In the genomic region with DNA sequence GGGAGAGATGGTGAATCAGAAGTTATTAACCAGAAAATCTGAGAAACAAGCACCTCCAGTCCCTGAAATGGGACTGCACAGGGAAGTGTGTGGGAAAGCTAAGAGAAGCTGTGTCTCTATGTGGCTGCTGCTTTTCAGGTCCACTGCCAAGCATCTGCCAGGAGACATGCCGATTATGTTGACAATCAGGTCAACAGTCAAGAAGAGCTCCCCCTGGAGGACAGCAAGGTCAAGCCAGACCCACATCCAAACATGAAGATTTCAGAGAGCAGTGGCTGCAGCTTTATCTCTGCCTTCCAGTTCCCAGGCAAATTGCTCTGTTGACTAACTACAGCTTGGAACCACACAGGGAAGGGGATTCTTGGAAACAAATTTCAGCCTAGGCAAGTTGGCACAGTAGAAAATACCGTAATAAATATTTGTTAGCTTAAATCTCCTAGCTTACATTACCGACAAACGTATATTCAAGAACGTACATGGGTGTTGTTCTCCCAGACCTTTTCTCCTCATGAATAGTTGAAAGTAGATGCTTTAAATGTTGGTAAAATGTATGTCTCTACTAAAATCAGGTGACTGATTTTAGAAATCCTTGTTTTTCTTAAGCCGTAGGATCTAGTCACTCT, we compare ENCODE assay signal across 8 cellular contexts.
DNase-seq lines count a peak whose midpoint lies in the region; ATAC-seq and TF ChIP-seq lines count a peak whose summit lies in the region.

No MANE protein-coding gene starts in this region.

- H3K4me3 ChIP-seq in breast epithelium = no peak overlapping the region

- BruUV-seq in Calu3 (replicated peaks; lab: Mats Ljungman, UMichigan) = no TSS peak

- H3K27me3 Mint-ChIP-seq in Calu3 (ENCODE audit: unreplicated experiment) = no peaks in the 10 kb centered on the region

- intact Hi-C loops in Calu3 (cut with micrococcal nuclease; ENCODE audit: unreplicated experiment) (no loop called here), breast epithelium (cut with DNase I; ENCODE audit: low total_unique reads) (no loop called here)

- TF ChIP-seq CTCF in Calu3 (IDR thresholded peaks at IDR 0.05; ENCODE audit: unreplicated experiment) = peak; percentile 70
- TF ChIP-seq CTCF in breast epithelium (IDR thresholded peaks at IDR 0.05) = peak in 2 of 3 donors; percentile 19 to 49

- no peak overlapping the region for H3K4me3 Mint-ChIP-seq in Calu3 (ENCODE audit: low read depth, unreplicated experiment)

- H3K27me3 ChIP-seq in breast epithelium = no peaks in the 10 kb centered on the region

- ATAC-seq in GM18868 (IDR thresholded peaks at IDR 0.05; ENCODE audit: unreplicated experiment) = peak; percentile 90
- ATAC-seq in HG03064 (IDR thresholded peaks at IDR 0.05; ENCODE audit: low read depth, unreplicated experiment) = peak; percentile 85
- no peak for ATAC-seq in activated CD4-positive, CD25-positive, alpha-beta regulatory T cell treated with anti-CD3 and anti-CD28 coated beads, Interleukin-2, amount 50 U/mL, for 24 hours

- no peaks in the 10 kb centered on the region for H3K4me1 Mint-ChIP-seq in Calu3 (ENCODE audit: low read depth, unreplicated experiment)

- no peaks in the 10 kb centered on the region for H3K9me3 Mint-ChIP-seq in Calu3 (ENCODE audit: low read depth, unreplicated experiment)

- no peaks in the 10 kb centered on the region for H3K36me3 Mint-ChIP-seq in Calu3 (ENCODE audit: insufficient read depth, unreplicated experiment)

- peak; percentile 66 for DNase-seq in Calu3
- peak; percentile 62 to 88 for DNase-seq in NCI-H526 (lab: John Stamatoyannopoulos, UW)
- DNase-seq in breast epithelium (ENCODE audit: low spot score in 2 of 2) = no peak
- peak; percentile 65 for DNase-seq in left kidney (ENCODE audit: low read depth, low spot score)
- no peak for DNase-seq in activated CD4-positive, CD25-positive, alpha-beta regulatory T cell (lab: John Stamatoyannopoulos, UW)

- CTCF ChIA-PET in Calu3 (lab: Charles Lee) = interaction anchor here (0.5 to 1.3 kb wide), 8 partner anchors 9 to 560 kb away, joined by 3 to 6 read pairs (median 3); no protein-coding TSS in a partner anchor

- H3K27ac ChIP-seq in breast epithelium = no peak overlapping the region

- H3K36me3 ChIP-seq in breast epithelium = no peaks in the 10 kb centered on the region

- no peak overlapping the region for H3K27ac Mint-ChIP-seq in Calu3 (ENCODE audit: unreplicated experiment)

- no peak for TF ChIP-seq POLR2A in breast epithelium (IDR thresholded peaks at IDR 0.05)

- no peaks in the 10 kb centered on the region for H3K9me3 ChIP-seq in breast epithelium

- H3K4me1 ChIP-seq in breast epithelium = peaks cover 0 to 9% of the 10 kb centered on the region in 2 donors

Comparison
In these comparisons a context has a peak if more than half of its experiments do, and no peak if none do; other contexts are left out.
1. DNase-seq: peak in Calu3 (single experiment), NCI-H526 (2 of 2) and left kidney (single experiment); none in breast epithelium (0 of 2) and activated CD4-positive, CD25-positive, alpha-beta regulatory T cell (0 of 4).
2. ATAC-seq: peak in GM18868 (single experiment) and HG03064 (single experiment); none in activated CD4-positive, CD25-positive, alpha-beta regulatory T cell treated with anti-CD3 and anti-CD28 coated beads, Interleukin-2, amount 50 U/mL, for 24 hours (0 of 2).